Comparison of ENCODE assay signal across 8 cellular contexts in the genomic region with DNA sequence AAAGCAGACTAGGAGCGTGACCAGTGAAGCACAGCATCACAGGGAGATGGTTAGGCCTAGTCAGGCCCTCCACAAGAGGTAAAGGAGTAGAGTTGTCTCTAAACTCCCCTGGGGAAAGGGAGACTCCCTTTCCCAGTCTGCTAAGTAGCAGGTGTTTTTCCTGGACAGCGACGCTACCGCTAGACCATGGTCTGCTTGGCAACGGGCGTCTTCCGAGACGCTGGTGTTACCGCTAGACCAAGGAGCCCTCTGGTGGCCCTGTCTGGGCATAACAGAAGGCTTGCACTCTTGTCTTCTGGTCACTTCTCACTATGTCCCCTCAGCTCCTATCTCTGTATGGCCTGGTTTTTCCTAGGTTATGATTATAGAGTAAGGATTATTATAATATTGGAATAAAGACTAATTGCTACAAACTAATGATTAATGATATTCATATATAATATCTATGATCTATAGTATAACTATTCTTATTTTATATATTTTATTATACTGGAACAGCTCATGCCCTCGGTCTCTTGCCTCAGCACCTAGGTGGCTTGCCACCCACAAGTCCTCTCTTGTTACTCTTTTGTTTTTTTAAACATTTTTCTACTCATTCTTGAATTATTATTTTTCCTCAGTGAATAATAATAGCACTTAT. TPM values are rescaled to one million over a fixed set of nuclear protein-coding genes. Genes with fewer than 3 reads are reported as not detected.
DNase-seq lines count a peak whose midpoint lies in the region; ATAC-seq, FAIRE-seq and TF ChIP-seq lines count a peak whose summit lies in the region.
"Not testable (repeated sequence)": the region's sequence is repeated elsewhere in the genome, so short reads cannot be mapped to it uniquely, and the experiment has no call there.

No MANE protein-coding gene starts in this region.

- TF ChIP-seq CTCF in DND-41 (IDR thresholded peaks at IDR 0.05; ENCODE audit: borderline replicate concordance, extremely low read depth, low read length, poor library complexity, severe bottlenecking), result peak; percentile 26
- TF ChIP-seq CTCF in keratinocyte (optimal IDR thresholded peaks at IDR 0.05 in 1 of 3, IDR thresholded peaks at IDR 0.05 in 1 of 3, conservative IDR thresholded peaks at IDR 0.05 in 1 of 3; ENCODE audit: extremely low read depth in 1 of 3, insufficient read depth in 2 of 3, low read length in 3 of 3), result peak; percentile 7 to 53 (median 44)

- H3K4me1 ChIP-seq in DND-41 (ENCODE audit: insufficient read depth, low read length), result peaks cover 12% of the 10 kb centered on the region
- not testable (repeated sequence) for H3K4me1 ChIP-seq in keratinocyte (ENCODE audit: control insufficient read depth, extremely low read depth, insufficient read depth, low read length)

- peaks cover 12% of the 10 kb centered on the region for H3K27me3 Mint-ChIP-seq in activated T-cell treated with anti-CD3 and anti-CD28 coated beads, Interleukin-2, amount 50 U/mL, for 24 hours
- H3K27me3 Mint-ChIP-seq in dendritic cell treated with granulocyte-macrophage colony-stimulating factor and Interleukin-4, amounts not matched to agents 40 ng/mL and 50 ng/mL, for 4 days, result not testable (repeated sequence)

- H3K9me3 Mint-ChIP-seq in activated T-cell treated with anti-CD3 and anti-CD28 coated beads, Interleukin-2, amount 50 U/mL, for 24 hours; dendritic cell treated with granulocyte-macrophage colony-stimulating factor and Interleukin-4, amounts not matched to agents 40 ng/mL and 50 ng/mL, for 4 days: not testable (repeated sequence)

- DNase-seq in DND-41 (peak; percentile 38), NAMALWA (ENCODE audit: low spot score) (peak; percentile 39), SK-MEL-5 (ENCODE audit: low read depth, low spot score) (peak; percentile 70), putamen (ENCODE audit: low spot score) (peak; percentile 27), superior temporal gyrus (ENCODE audit: extremely low spot score) (peak; percentile 68)
- peak; percentile 72 for DNase-seq in activated T-cell treated with anti-CD3 and anti-CD28 coated beads, Interleukin-2, amount 50 U/mL, for 24 hours
- not testable (repeated sequence) for DNase-seq in keratinocyte (ENCODE audit: low read depth, low spot score)

- intact Hi-C loops in dendritic cell treated with granulocyte-macrophage colony-stimulating factor and Interleukin-4, amounts not matched to agents 40 ng/mL and 50 ng/mL, for 4 days (cut with micrococcal nuclease), result loop anchor here (5.0 kb wide), 1 partner anchor 544 kb away; no protein-coding TSS in a partner anchor

- H3K36me3 ChIP-seq in DND-41 (ENCODE audit: insufficient read depth, low read length); keratinocyte (ENCODE audit: control insufficient read depth in 2 of 2, extremely low read depth in 1 of 2, insufficient read depth in 2 of 2, low read length in 2 of 2): not testable (repeated sequence)

- H3K27ac Mint-ChIP-seq in activated T-cell treated with anti-CD3 and anti-CD28 coated beads, Interleukin-2, amount 50 U/mL, for 24 hours, result not testable (repeated sequence)
- peak overlapping the region; percentile 10 for H3K27ac Mint-ChIP-seq in dendritic cell treated with granulocyte-macrophage colony-stimulating factor and Interleukin-4, amounts not matched to agents 40 ng/mL and 50 ng/mL, for 4 days

- not testable (repeated sequence) for ATAC-seq in DND-41 (ENCODE audit: insufficient read depth, low read depth)

- H3K9me3 ChIP-seq in DND-41 (ENCODE audit: insufficient read depth, low read length, severe bottlenecking); keratinocyte (ENCODE audit: control insufficient read depth, low read depth, low read length): not testable (repeated sequence)

- H3K4me3 ChIP-seq in DND-41 (ENCODE audit: low read depth in 1 of 2, low read length in 2 of 2); keratinocyte (ENCODE audit: control insufficient read depth in 2 of 3, extremely low read depth in 1 of 3, insufficient read depth in 2 of 3, low read depth in 1 of 3, low read length in 3 of 3): not testable (repeated sequence)

- in situ Hi-C loops in SK-MEL-5 (cut with HindIII; ENCODE audit: low pct_unique_long_range_greater_than_20kb, low sequenced_read_pairs), result not testable (repeated sequence)

- peaks cover 20% of the 10 kb centered on the region for H3K4me1 Mint-ChIP-seq in activated T-cell treated with anti-CD3 and anti-CD28 coated beads, Interleukin-2, amount 50 U/mL, for 24 hours (ENCODE audit: low read depth)
- H3K4me1 Mint-ChIP-seq in dendritic cell treated with granulocyte-macrophage colony-stimulating factor and Interleukin-4, amounts not matched to agents 40 ng/mL and 50 ng/mL, for 4 days (ENCODE audit: low read depth), result peaks cover 20% of the 10 kb centered on the region

- not testable (repeated sequence) for FAIRE-seq in keratinocyte (lab: Jason Lieb, UNC)

- not testable (repeated sequence) for H3K9ac ChIP-seq in DND-41 (ENCODE audit: low read depth, low read length); keratinocyte (ENCODE audit: control insufficient read depth, extremely low read depth, insufficient read depth, low read length)

- not testable (repeated sequence) for H4K20me1 ChIP-seq in DND-41 (ENCODE audit: insufficient read depth, low read length); keratinocyte (ENCODE audit: control insufficient read depth, extremely low read depth, insufficient read depth, low read length)

- not testable (repeated sequence) for H3K27ac ChIP-seq in DND-41 (ENCODE audit: low read length); keratinocyte (ENCODE audit: control insufficient read depth, insufficient read depth, low read length)

- H3K27me3 ChIP-seq in DND-41 (ENCODE audit: insufficient read depth, low read length, poor library complexity); keratinocyte (ENCODE audit: control insufficient read depth, extremely low read depth, insufficient read depth, low read length): not testable (repeated sequence)

- H3K79me2 ChIP-seq in DND-41 (ENCODE audit: insufficient read depth, low read length); keratinocyte (ENCODE audit: control insufficient read depth, insufficient read depth, low read length): not testable (repeated sequence)

- not testable (repeated sequence) for H3K9me1 ChIP-seq in keratinocyte (ENCODE audit: control insufficient read depth, extremely low read depth, insufficient read depth, low read length)

- not testable (repeated sequence) for H2AFZ ChIP-seq in DND-41 (ENCODE audit: low read depth, low read length); keratinocyte (ENCODE audit: control insufficient read depth, low read length)

- H3K36me3 Mint-ChIP-seq in activated T-cell treated with anti-CD3 and anti-CD28 coated beads, Interleukin-2, amount 50 U/mL, for 24 hours (ENCODE audit: low read depth), result not testable (repeated sequence)
- peaks cover 15% of the 10 kb centered on the region for H3K36me3 Mint-ChIP-seq in dendritic cell treated with granulocyte-macrophage colony-stimulating factor and Interleukin-4, amounts not matched to agents 40 ng/mL and 50 ng/mL, for 4 days (ENCODE audit: low read depth)

- H3K4me2 ChIP-seq in DND-41 (ENCODE audit: insufficient read depth, low read length); keratinocyte (ENCODE audit: control insufficient read depth, extremely low read depth, insufficient read depth, low read depth, low read length): not testable (repeated sequence)

- dilution Hi-C loops in keratinocyte (cut with MboI; ENCODE audit: extremely low pct_ligation_motif_present, low sequenced_read_pairs), result not testable (repeated sequence)

- not testable (repeated sequence) for H3K4me3 Mint-ChIP-seq in activated T-cell treated with anti-CD3 and anti-CD28 coated beads, Interleukin-2, amount 50 U/mL, for 24 hours; dendritic cell treated with granulocyte-macrophage colony-stimulating factor and Interleukin-4, amounts not matched to agents 40 ng/mL and 50 ng/mL, for 4 days

RNA-seq across cellular contexts. Expression of gene DNTTIP2, which starts 28.2 kb away (rescaled TPM):
- 40.9 and 42.2 TPM in 2 replicates for total RNA-seq in SK-MEL-5 (2014; rRNA removed; shearing (Covaris generic))
- polyA plus RNA-seq in SK-MEL-5 (2015; cell fraction: cytosol; rRNA removed), result 29.7 and 34.0 TPM in 2 replicates
- polyA plus RNA-seq in SK-MEL-5 (2015; cell fraction: nucleus; rRNA removed), result 64.0 and 69.5 TPM in 2 replicates
- polyA plus RNA-seq in keratinocyte, result 28.0 to 46.2 TPM (median 32.7 TPM) in 3 replicates
- 133 TPM for polyA plus RNA-seq in keratinocyte (2011; ENCODE audit: low read depth)
- polyA plus RNA-seq in keratinocyte (2011; cell fraction: cytosol; rRNA removed), result 19.4 and 39.1 TPM in 2 replicates
- polyA plus RNA-seq in keratinocyte (2011; cell fraction: nucleus; rRNA removed), result 30.8 and 44.9 TPM in 2 replicates
- 56.5 and 60.3 TPM in 2 replicates for polyA plus RNA-seq in keratinocyte (2012; ENCODE audit: low replicate concordance)
- 8.7 to 49.8 TPM (median 26.9 TPM) in 3 replicates for polyA minus RNA-seq in keratinocyte
- polyA minus RNA-seq in keratinocyte (2011; cell fraction: cytosol; rRNA and poly(A)+ RNA removed), result 10.4 TPM
- polyA minus RNA-seq in keratinocyte (2011; cell fraction: nucleus; rRNA and poly(A)+ RNA removed), result 13.2 and 54.1 TPM in 2 replicates

RNA-seq across cellular contexts. Expression of gene GCLM, which starts 58.4 kb away (rescaled TPM):
- 15.1 and 18.5 TPM in 2 replicates for total RNA-seq in SK-MEL-5 (2014; rRNA removed; shearing (Covaris generic))
- polyA plus RNA-seq in SK-MEL-5 (2015; cell fraction: cytosol; rRNA removed), result 16.8 and 22.1 TPM in 2 replicates
- 6.2 and 10.0 TPM in 2 replicates for polyA plus RNA-seq in SK-MEL-5 (2015; cell fraction: nucleus; rRNA removed)
- 17.9 to 44.1 TPM (median 41.8 TPM) in 3 replicates for polyA plus RNA-seq in keratinocyte
- polyA plus RNA-seq in keratinocyte (2011; ENCODE audit: low read depth), result 1.6 TPM
- polyA plus RNA-seq in keratinocyte (2011; cell fraction: cytosol; rRNA removed), result 17.1 and 45.0 TPM in 2 replicates
- polyA plus RNA-seq in keratinocyte (2011; cell fraction: nucleus; rRNA removed), result 28.6 and 30.9 TPM in 2 replicates
- 6.4 and 36.0 TPM in 2 replicates for polyA plus RNA-seq in keratinocyte (2012; ENCODE audit: low replicate concordance)
- 4.6 to 19.0 TPM (median 12.2 TPM) in 3 replicates for polyA minus RNA-seq in keratinocyte
- 13.6 TPM for polyA minus RNA-seq in keratinocyte (2011; cell fraction: cytosol; rRNA and poly(A)+ RNA removed)
- 13.0 and 17.3 TPM in 2 replicates for polyA minus RNA-seq in keratinocyte (2011; cell fraction: nucleus; rRNA and poly(A)+ RNA removed)
